Comparison of ENCODE assay signal across 1 cellular context in genomic region chr7:128200376-128200775, GRCh38.
TF ChIP-seq lines count a peak whose summit lies in the region.

No MANE protein-coding gene starts in this region.

TF ChIP-seq in WTC11, 78 proteins besides CTCF, POLR2A, EP300 and RAD21 (continued from another document):
- TF ChIP-seq ZNF317 (CRISPR knock-in tag; IDR thresholded peaks at IDR 0.05; ENCODE audit: borderline replicate concordance, low read depth) (no peak), ZNF138 (CRISPR knock-in tag; conservative IDR thresholded peaks at IDR 0.05) (no peak), ATF1 (CRISPR knock-in tag; IDR thresholded peaks at IDR 0.05) (no peak)
